2 cellular contexts compared by ENCODE assay signal in genomic region chr19:14050961-14051360, GRCh38.
TF ChIP-seq lines count a peak whose summit lies in the region.

No MANE protein-coding gene starts in this region.

TF ChIP-seq in HEK293, 187 proteins besides CTCF, POLR2A, EP300 and RAD21:
- peak; percentile 80 for TF ChIP-seq ZNF121 (tag by site-specific recombination; IDR thresholded peaks at IDR 0.05)

TF ChIP-seq in K562, 482 proteins besides CTCF, POLR2A, EP300 and RAD21:
- TF ChIP-seq ZNF121 (CRISPR knock-in tag; conservative IDR thresholded peaks at IDR 0.05), result peak; percentile 87
